9 cellular contexts compared by ENCODE assay signal in genomic region chr2:37653093-37653492, GRCh38. TPM values are rescaled to one million over a fixed set of nuclear protein-coding genes. Genes with fewer than 3 reads are reported as not detected.
DNase-seq lines count a peak whose midpoint lies in the region; ATAC-seq and TF ChIP-seq lines count a peak whose summit lies in the region.
"Had no signal": no experiment of that assay in that cellular context is flagged by ENCODE, and none has a peak within 500 bp of the region (broad histone marks: within the 10 kb centered on the region; RNA-seq: fewer than 3 reads in every experiment).

No MANE protein-coding gene starts in this region.

- H3K36me3 Mint-ChIP-seq in chondrocyte (ENCODE audit: low read depth) (peaks cover 12% of the 10 kb centered on the region), natural killer cell (no peaks in the 10 kb centered on the region)

- H3K4me3 Mint-ChIP-seq in chondrocyte (ENCODE audit: unreplicated experiment), result no peak overlapping the region
- peak overlapping the region; percentile 45 for H3K4me3 Mint-ChIP-seq in natural killer cell

- intact Hi-C loops in natural killer cell (cut with micrococcal nuclease), result no loop called here

- TF ChIP-seq CTCF in AG04450 (IDR thresholded peaks at IDR 0.05; ENCODE audit: low read depth, low read length) (no peak), chondrocyte (IDR thresholded peaks at IDR 0.05) (no peak), natural killer cell (IDR thresholded peaks at IDR 0.05) (no peak)

- no peaks in the 10 kb centered on the region for H3K27me3 Mint-ChIP-seq in chondrocyte (ENCODE audit: low read depth)
- no peaks in the 10 kb centered on the region for H3K27me3 Mint-ChIP-seq in natural killer cell (ENCODE audit: low read depth in 2 of 2)

- H3K4me3 ChIP-seq in AG04450 (ENCODE audit: low read depth, low read length) (no peak overlapping the region), HUES6 (ENCODE audit: low read depth, low read length) (no peak overlapping the region)

- peak overlapping the region; percentile 21 for H3K9ac ChIP-seq in HUES6 (ENCODE audit: low read length)

- H3K4me1 Mint-ChIP-seq in chondrocyte (ENCODE audit: low read depth) (peaks cover 81% of the 10 kb centered on the region), natural killer cell (peaks cover 93 to 98% of the 10 kb centered on the region in 2 donors)

- H3K9me3 Mint-ChIP-seq in chondrocyte (ENCODE audit: low read depth), result no peaks in the 10 kb centered on the region
- no peaks in the 10 kb centered on the region for H3K9me3 Mint-ChIP-seq in natural killer cell

- H3K27ac Mint-ChIP-seq in chondrocyte (ENCODE audit: unreplicated experiment) (peak overlapping the region; percentile 78), natural killer cell (peak overlapping the region; percentile 91 to 96)

- CTCF ChIA-PET in AG04450 (lab: Charles Lee), result interaction anchor here (0.7 to 3.6 kb wide), 3 partner anchors 179 to 224 kb away, joined by 3 to 18 read pairs (median 5); no protein-coding TSS in a partner anchor

- ATAC-seq in natural killer cell, result no peak
- no peak for ATAC-seq in GM19035 (IDR thresholded peaks at IDR 0.05; ENCODE audit: unreplicated experiment)
- ATAC-seq in HG03045 (IDR thresholded peaks at IDR 0.05; ENCODE audit: unreplicated experiment), result no peak

- POLR2A ChIA-PET in AG04450 (lab: Yijun Ruan, JAX), result interaction anchor here (0.6 to 1.2 kb wide), 3 partner anchors 11 to 180 kb away, joined by 3 to 4 read pairs (median 3); no protein-coding TSS in a partner anchor

- H3K9me3 ChIP-seq in AG04450 (ENCODE audit: control insufficient read depth, insufficient read depth, low read length), result peaks cover 4% of the 10 kb centered on the region
- H3K9me3 ChIP-seq in HUES6 (ENCODE audit: control insufficient read depth, insufficient read depth, low read depth, low read length), result peaks cover 6% of the 10 kb centered on the region

- DNase-seq in AG04450 (ENCODE audit: low read depth, low spot score) (no peak), chondrocyte (ENCODE audit: low spot score) (no peak), natural killer cell (no peak), NCI-H2029 (lab: John Stamatoyannopoulos, UW) (no peak), HT-29 (ENCODE audit: low spot score) (no peak)
- DNase-seq: DND-41 had no signal

- peaks cover 62% of the 10 kb centered on the region for H3K4me1 ChIP-seq in HUES6 (ENCODE audit: control insufficient read depth, insufficient read depth, low read length)

- H3K36me3 ChIP-seq in HUES6 (ENCODE audit: control insufficient read depth, insufficient read depth, low read length), result peaks cover 8% of the 10 kb centered on the region

- H3K27ac ChIP-seq in AG04450 (ENCODE audit: low read depth, low read length) (peak overlapping the region; percentile 39), HUES6 (ENCODE audit: low read depth, low read length) (peak overlapping the region; percentile 27; the same call in 1 of the 2 replicates)

- no peaks in the 10 kb centered on the region for H3K27me3 ChIP-seq in AG04450 (ENCODE audit: control insufficient read depth, insufficient read depth, low read length)
- peaks cover 5% of the 10 kb centered on the region; the same call in 1 of the 2 replicates for H3K27me3 ChIP-seq in HUES6 (ENCODE audit: control insufficient read depth, insufficient read depth, low read length)

RNA-seq across cellular contexts. Expression of gene CDC42EP3, which starts 18.3 kb away (rescaled TPM):
- 231 and 245 TPM in 2 replicates for polyA plus RNA-seq in AG04450 (2011; rRNA removed)
- 236 and 266 TPM in 2 replicates for polyA minus RNA-seq in AG04450 (2011; rRNA and poly(A)+ RNA removed)
- total RNA-seq in chondrocyte (60.3 to 97.8 TPM (median 91.2 TPM) in 3 replicates), natural killer cell (100 to 1,000 TPM in 1 of 3 donors, 10 to 100 TPM in 2; 73.9 to 105 (median 84.6) TPM)
- 6.6 and 13.6 TPM in 2 replicates for total RNA-seq in HT-29 (2014; rRNA removed; shearing (Covaris generic))
